Comparison of ENCODE assay signal across 8 cellular contexts in the genomic region with DNA sequence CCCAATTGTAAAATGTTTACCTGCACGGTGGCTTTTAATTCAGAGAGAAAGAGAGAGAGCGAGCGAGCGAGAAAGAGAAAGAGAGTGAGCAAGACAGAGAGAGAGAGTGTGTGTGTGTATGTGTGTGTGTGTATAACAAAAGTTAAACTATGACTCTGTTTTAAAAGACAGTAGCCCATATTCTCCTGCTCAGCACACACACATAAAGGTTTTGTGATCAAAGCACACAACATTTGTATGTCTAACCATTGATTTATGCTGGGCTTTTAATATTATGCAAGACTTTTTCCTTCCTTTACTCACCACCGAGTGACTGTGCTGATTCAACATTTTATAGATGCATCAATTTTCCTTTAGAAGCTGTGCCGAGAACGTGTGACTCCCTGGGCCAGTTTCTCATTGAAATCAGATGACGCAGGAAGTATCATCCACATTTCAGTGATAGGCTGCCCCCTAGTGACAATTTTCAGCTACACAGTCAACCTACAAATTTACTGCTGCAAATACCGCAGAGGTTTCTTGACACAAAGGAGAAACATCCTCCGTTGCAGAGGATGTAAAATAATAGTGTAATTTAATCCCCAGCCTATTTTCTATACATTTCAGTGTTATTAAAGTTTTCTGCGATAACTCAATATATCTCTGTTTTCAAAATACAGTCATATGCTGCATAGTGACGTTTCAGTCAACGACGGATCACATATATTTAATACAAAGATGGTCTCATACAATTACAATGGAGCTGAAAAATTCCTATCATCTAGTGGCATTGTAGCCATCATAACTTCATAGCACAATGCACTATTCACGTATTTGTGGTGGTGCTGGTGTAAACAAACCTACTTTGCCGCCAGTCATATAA.
DNase-seq lines count a peak whose midpoint lies in the region; ATAC-seq and TF ChIP-seq lines count a peak whose summit lies in the region.

No MANE protein-coding gene starts in this region.

- H3K9me3 Mint-ChIP-seq in CD4-positive, alpha-beta T cell = no peaks in the 10 kb centered on the region

- CTCF ChIA-PET in CD4-positive, alpha-beta T cell (lab: Charles Lee) = interaction anchor here (0.7 to 2.9 kb wide), 13 partner anchors 9 to 885 kb away, joined by 3 to 19 read pairs (median 3); no protein-coding TSS in a partner anchor

- H3K9me3 ChIP-seq in CD4-positive, alpha-beta T cell (ENCODE audit: control insufficient read depth, low read length) = no peaks in the 10 kb centered on the region

- POLR2A ChIA-PET in CD4-positive, alpha-beta T cell (lab: Charles Lee) = interaction anchor here (0.7 to 2.2 kb wide), 6 partner anchors 24 to 1282 kb away, joined by 3 to 11 read pairs (median 4); a partner anchor contains a TSS

- peaks cover 5% of the 10 kb centered on the region for H3K4me1 Mint-ChIP-seq in CD4-positive, alpha-beta T cell (ENCODE audit: low read depth)

- intact Hi-C loops in CD4-positive, alpha-beta T cell (cut with DNase I, micrococcal nuclease) = loop anchor here (1.0 to 2.0 kb wide), 9 partner anchors 641 to 886 kb away; no protein-coding TSS in a partner anchor
- intact Hi-C loops in dorsolateral prefrontal cortex (cut with DNase I) = loop anchor here in 1 of 2 donors (5.0 to 10.0 kb wide), 2 partner anchors 670 to 742 kb away; no protein-coding TSS in a partner anchor

- no peak overlapping the region for H3K27ac ChIP-seq in CD4-positive, alpha-beta T cell (ENCODE audit: low read depth, low read length)
- peak overlapping the region in 2 of 59 donors; percentile 3 to 27 for H3K27ac ChIP-seq in dorsolateral prefrontal cortex

- no peaks in the 10 kb centered on the region for H3K36me3 Mint-ChIP-seq in CD4-positive, alpha-beta T cell (ENCODE audit: low read depth)

- TF ChIP-seq CTCF in CD4-positive, alpha-beta T cell (IDR thresholded peaks at IDR 0.05) = peak; percentile 88
- TF ChIP-seq CTCF in dorsolateral prefrontal cortex (IDR thresholded peaks at IDR 0.05 in 54 of 56, conservative IDR thresholded peaks at IDR 0.05 in 2 of 56; ENCODE audit: low read depth in 1 of 56, partially characterized antibody in 56 of 56) = peak; percentile 72 to 97 (median 90)

- peak overlapping the region in 45 of 59 donors; percentile 3 to 51 (median 33) for H3K4me3 ChIP-seq in dorsolateral prefrontal cortex

- peak; percentile 93 for ATAC-seq in CD4-positive, alpha-beta T cell (ENCODE audit: poor library complexity)
- ATAC-seq in GM19372 (IDR thresholded peaks at IDR 0.05; ENCODE audit: low read depth, unreplicated experiment) = peak; percentile 96
- peak; percentile 95 for ATAC-seq in HG03442 (IDR thresholded peaks at IDR 0.05; ENCODE audit: unreplicated experiment)

- peak; percentile 19 to 70 (median 52) for DNase-seq in CD4-positive, alpha-beta T cell
- DNase-seq in NCI-H526 (lab: John Stamatoyannopoulos, UW) (peak; percentile 50 to 85), dorsolateral prefrontal cortex (peak in 7 of 10 donors; percentile 35 to 83 (median 53)), medulla oblongata (ENCODE audit: extremely low spot score) (peak; percentile 94)
- DNase-seq in activated CD4-positive, alpha-beta T cell treated with anti-CD3 and anti-CD28 coated beads, Interleukin-2, amount 50 U/mL, for 24 hours (ENCODE audit: low read depth in 1 of 2, low spot score in 1 of 2) = peak; percentile 26 to 80
- DNase-seq in stimulated activated CD8-positive, alpha-beta memory T cell treated with anti-CD3 and anti-CD28 coated beads, Interleukin-12 subunit alpha, Interleukin-12 subunit beta, amount 100 ng/mL, for 24 hours (ENCODE audit: extremely low read depth) = peak; percentile 31

- no peaks in the 10 kb centered on the region for H3K27me3 ChIP-seq in CD4-positive, alpha-beta T cell (ENCODE audit: control insufficient read depth, insufficient read depth, low read length)
- no peaks in the 10 kb centered on the region for H3K27me3 ChIP-seq in dorsolateral prefrontal cortex

- no peaks in the 10 kb centered on the region for H3K27me3 Mint-ChIP-seq in CD4-positive, alpha-beta T cell

- H3K27ac Mint-ChIP-seq in CD4-positive, alpha-beta T cell = no peak overlapping the region

- no peak overlapping the region for H3K4me3 Mint-ChIP-seq in CD4-positive, alpha-beta T cell

Comparison
In these comparisons a context has a peak if more than half of its experiments do, and no peak if none do; other contexts are left out.
1. DNase-seq: peak in every context shown above with its lines; median percentile 94 in medulla oblongata; 68 in NCI-H526; 53 in activated CD4-positive, alpha-beta T cell treated with anti-CD3 and anti-CD28 coated beads, Interleukin-2, amount 50 U/mL, for 24 hours; 53 in dorsolateral prefrontal cortex; 52 in CD4-positive, alpha-beta T cell; 31 in stimulated activated CD8-positive, alpha-beta memory T cell treated with anti-CD3 and anti-CD28 coated beads, Interleukin-12 subunit alpha, Interleukin-12 subunit beta, amount 100 ng/mL, for 24 hours.